2 cellular contexts compared by ENCODE assay signal in the genomic region with DNA sequence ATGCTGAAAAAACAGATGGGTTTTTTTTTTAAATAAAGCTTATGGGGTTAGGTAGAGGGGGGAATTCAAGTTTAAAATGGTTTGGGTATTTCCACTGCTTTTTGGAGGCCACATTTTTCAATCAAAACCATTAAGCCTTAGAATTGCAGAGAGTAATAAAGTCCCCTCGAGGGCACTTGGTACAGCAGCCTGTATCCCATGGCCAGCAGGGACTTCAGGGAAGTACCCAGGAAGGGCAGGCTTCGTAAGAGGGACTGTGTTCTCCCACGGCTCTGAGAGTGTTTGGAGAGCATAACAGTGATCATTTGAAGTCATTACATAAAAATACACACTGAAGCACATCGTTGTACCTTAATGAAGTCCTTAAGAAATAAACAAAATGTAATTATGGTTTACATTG.
TF ChIP-seq lines count a peak whose summit lies in the region.

No MANE protein-coding gene starts in this region.

TF ChIP-seq in SK-N-SH, 30 proteins besides CTCF, POLR2A, EP300 and RAD21 (continued from another document):
- TF ChIP-seq, protein P1, sequence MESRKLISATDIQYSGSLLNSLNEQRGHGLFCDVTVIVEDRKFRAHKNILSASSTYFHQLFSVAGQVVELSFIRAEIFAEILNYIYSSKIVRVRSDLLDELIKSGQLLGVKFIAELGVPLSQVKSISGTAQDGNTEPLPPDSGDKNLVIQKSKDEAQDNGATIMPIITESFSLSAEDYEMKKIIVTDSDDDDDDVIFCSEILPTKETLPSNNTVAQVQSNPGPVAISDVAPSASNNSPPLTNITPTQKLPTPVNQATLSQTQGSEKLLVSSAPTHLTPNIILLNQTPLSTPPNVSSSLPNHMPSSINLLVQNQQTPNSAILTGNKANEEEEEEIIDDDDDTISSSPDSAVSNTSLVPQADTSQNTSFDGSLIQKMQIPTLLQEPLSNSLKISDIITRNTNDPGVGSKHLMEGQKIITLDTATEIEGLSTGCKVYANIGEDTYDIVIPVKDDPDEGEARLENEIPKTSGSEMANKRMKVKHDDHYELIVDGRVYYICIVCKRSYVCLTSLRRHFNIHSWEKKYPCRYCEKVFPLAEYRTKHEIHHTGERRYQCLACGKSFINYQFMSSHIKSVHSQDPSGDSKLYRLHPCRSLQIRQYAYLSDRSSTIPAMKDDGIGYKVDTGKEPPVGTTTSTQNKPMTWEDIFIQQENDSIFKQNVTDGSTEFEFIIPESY (IDR thresholded peaks at IDR 0.05; ENCODE audit: borderline replicate concordance, low read depth) = no peak
- TF ChIP-seq NFIC (IDR thresholded peaks at IDR 0.05; ENCODE audit: borderline replicate concordance) = no peak
- TF ChIP-seq RFX5 (IDR thresholded peaks at IDR 0.05; ENCODE audit: low read length) = no peak
- TF ChIP-seq RCOR1 (IDR thresholded peaks at IDR 0.05; ENCODE audit: low read length) = no peak
- no peak for TF ChIP-seq MXI1 (IDR thresholded peaks at IDR 0.05; ENCODE audit: low read depth, low read length)
- TF ChIP-seq, protein P2, sequence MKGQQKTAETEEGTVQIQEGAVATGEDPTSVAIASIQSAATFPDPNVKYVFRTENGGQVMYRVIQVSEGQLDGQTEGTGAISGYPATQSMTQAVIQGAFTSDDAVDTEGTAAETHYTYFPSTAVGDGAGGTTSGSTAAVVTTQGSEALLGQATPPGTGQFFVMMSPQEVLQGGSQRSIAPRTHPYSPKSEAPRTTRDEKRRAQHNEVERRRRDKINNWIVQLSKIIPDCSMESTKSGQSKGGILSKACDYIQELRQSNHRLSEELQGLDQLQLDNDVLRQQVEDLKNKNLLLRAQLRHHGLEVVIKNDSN (IDR thresholded peaks at IDR 0.05; ENCODE audit: borderline replicate concordance, low read depth) = no peak
- TF ChIP-seq CHD2 (IDR thresholded peaks at IDR 0.05; ENCODE audit: low read length, partially characterized antibody) = no peak

TF ChIP-seq in SK-N-SH treated with all-trans-retinoic acid at 6 μM for 48 hours, 23 proteins besides CTCF, POLR2A, EP300 and RAD21 (continued from another document):
- TF ChIP-seq, protein P3, sequence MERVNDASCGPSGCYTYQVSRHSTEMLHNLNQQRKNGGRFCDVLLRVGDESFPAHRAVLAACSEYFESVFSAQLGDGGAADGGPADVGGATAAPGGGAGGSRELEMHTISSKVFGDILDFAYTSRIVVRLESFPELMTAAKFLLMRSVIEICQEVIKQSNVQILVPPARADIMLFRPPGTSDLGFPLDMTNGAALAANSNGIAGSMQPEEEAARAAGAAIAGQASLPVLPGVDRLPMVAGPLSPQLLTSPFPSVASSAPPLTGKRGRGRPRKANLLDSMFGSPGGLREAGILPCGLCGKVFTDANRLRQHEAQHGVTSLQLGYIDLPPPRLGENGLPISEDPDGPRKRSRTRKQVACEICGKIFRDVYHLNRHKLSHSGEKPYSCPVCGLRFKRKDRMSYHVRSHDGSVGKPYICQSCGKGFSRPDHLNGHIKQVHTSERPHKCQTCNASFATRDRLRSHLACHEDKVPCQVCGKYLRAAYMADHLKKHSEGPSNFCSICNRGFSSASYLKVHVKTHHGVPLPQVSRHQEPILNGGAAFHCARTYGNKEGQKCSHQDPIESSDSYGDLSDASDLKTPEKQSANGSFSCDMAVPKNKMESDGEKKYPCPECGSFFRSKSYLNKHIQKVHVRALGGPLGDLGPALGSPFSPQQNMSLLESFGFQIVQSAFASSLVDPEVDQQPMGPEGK (CRISPR knock-in tag; IDR thresholded peaks at IDR 0.05; ENCODE audit: borderline replicate concordance) = no peak
- TF ChIP-seq ZC3H10 (CRISPR knock-in tag; IDR thresholded peaks at IDR 0.05) (no peak), RARB (CRISPR knock-in tag; IDR thresholded peaks at IDR 0.05) (no peak)
- TF ChIP-seq, protein P4, sequence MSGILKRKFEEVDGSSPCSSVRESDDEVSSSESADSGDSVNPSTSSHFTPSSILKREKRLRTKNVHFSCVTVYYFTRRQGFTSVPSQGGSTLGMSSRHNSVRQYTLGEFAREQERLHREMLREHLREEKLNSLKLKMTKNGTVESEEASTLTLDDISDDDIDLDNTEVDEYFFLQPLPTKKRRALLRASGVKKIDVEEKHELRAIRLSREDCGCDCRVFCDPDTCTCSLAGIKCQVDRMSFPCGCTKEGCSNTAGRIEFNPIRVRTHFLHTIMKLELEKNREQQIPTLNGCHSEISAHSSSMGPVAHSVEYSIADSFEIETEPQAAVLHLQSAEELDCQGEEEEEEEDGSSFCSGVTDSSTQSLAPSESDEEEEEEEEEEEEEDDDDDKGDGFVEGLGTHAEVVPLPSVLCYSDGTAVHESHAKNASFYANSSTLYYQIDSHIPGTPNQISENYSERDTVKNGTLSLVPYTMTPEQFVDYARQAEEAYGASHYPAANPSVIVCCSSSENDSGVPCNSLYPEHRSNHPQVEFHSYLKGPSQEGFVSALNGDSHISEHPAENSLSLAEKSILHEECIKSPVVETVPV (CRISPR knock-in tag; IDR thresholded peaks at IDR 0.05) = no peak
